1 cellular context compared by ENCODE assay signal in the genomic region with DNA sequence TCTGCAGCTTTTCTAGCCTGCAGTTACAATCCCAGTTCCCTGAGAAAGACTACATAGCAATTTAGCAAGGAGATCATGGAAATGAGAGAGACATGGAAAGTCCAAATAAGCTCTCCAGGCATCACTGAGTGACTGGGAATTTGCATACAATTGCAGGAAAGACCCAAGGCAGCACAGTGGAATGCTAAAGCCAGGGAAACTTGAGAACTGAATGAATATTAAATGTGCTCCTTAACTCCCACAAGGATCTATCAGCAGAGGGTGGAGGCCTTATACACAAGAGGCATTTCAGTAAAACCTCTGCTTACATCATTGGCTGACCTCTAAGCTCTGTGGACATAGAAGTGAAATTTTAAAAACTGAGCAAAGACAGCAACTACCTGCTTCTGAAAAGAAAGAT.
TF ChIP-seq lines count a peak whose summit lies in the region.

No MANE protein-coding gene starts in this region.

TF ChIP-seq in SK-N-SH, 30 proteins besides CTCF, POLR2A, EP300 and RAD21 (continued from another document):
- TF ChIP-seq USF2 (IDR thresholded peaks at IDR 0.05; ENCODE audit: borderline replicate concordance, low read depth, low read length), result no peak
- no peak for TF ChIP-seq POLR2AphosphoS5 (IDR thresholded peaks at IDR 0.05; ENCODE audit: low read depth, low read length)
- TF ChIP-seq RXRA (IDR thresholded peaks at IDR 0.05; ENCODE audit: borderline replicate concordance, low read depth), result no peak
- TF ChIP-seq ELF1 (IDR thresholded peaks at IDR 0.05), result no peak
